Comparison of ENCODE assay signal across 1 cellular context in genomic region chr20:35731469-35731788, GRCh38.
A peak's percentile ranks its signal among the peaks of the same experiment; 100 is the strongest.
TF ChIP-seq lines count a peak whose summit lies in the region.

No MANE protein-coding gene starts in this region.

TF ChIP-seq in K562, 482 proteins besides CTCF, POLR2A, EP300 and RAD21:
- TF ChIP-seq FOXO4 (CRISPR knock-in tag; IDR thresholded peaks at IDR 0.05) (0 out of 2 replicates have a peak, but pooled peaks have one; percentile 34), MNT (conservative IDR thresholded peaks at IDR 0.05) (0 out of 4 replicates have a peak, but pooled peaks of 1 of the 2 experiments have one; percentile 23), TAF7 (tag; IDR thresholded peaks at IDR 0.05) (no peak), ZNF586 (CRISPR knock-in tag; conservative IDR thresholded peaks at IDR 0.05) (0 out of 2 replicates have a peak, but pooled peaks have one; percentile 15), GTF2B (IDR thresholded peaks at IDR 0.05; ENCODE audit: extremely low read depth, insufficient read length) (no peak)
